1 cellular context compared by ENCODE assay signal in the genomic region with DNA sequence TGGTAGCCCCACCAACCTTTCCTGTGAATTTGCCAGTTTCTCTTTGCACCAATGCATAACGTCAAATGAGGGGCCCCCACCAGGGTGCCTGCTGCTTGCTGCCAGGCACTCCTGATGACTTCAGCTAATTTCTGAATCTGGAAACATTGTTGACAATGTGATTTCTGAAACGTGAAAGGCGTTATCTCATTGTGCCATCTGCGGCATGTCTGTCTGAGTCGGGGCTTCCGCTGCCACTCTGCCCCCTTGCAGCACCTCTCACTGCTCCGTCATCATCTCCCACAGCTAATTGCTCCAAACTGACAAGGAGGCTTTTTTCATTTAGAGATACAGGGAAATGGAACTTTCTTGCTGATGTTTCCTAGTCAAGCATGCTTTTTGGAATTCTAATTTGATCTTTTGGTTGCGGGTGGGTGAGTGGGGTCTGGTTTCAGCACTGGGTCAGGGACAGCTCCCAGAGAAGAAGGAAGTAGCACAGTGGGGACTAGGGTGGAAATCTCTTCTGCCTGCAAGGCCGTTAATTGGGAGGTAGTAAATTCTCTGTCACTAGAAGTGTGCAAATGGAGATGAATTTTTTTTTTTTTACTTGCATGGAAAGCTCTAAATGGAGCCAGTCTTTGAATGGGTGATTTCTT.
A peak's percentile ranks its signal among the peaks of the same experiment; 100 is the strongest.
TF ChIP-seq lines count a peak whose summit lies in the region.

No MANE protein-coding gene starts in this region.

TF ChIP-seq in HepG2, 621 proteins besides CTCF, POLR2A, EP300 and RAD21 (continued from another document):
- TF ChIP-seq, protein P1, sequence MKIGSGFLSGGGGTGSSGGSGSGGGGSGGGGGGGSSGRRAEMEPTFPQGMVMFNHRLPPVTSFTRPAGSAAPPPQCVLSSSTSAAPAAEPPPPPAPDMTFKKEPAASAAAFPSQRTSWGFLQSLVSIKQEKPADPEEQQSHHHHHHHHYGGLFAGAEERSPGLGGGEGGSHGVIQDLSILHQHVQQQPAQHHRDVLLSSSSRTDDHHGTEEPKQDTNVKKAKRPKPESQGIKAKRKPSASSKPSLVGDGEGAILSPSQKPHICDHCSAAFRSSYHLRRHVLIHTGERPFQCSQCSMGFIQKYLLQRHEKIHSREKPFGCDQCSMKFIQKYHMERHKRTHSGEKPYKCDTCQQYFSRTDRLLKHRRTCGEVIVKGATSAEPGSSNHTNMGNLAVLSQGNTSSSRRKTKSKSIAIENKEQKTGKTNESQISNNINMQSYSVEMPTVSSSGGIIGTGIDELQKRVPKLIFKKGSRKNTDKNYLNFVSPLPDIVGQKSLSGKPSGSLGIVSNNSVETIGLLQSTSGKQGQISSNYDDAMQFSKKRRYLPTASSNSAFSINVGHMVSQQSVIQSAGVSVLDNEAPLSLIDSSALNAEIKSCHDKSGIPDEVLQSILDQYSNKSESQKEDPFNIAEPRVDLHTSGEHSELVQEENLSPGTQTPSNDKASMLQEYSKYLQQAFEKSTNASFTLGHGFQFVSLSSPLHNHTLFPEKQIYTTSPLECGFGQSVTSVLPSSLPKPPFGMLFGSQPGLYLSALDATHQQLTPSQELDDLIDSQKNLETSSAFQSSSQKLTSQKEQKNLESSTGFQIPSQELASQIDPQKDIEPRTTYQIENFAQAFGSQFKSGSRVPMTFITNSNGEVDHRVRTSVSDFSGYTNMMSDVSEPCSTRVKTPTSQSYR (CRISPR knock-in tag; IDR thresholded peaks at IDR 0.05; ENCODE audit: borderline replicate concordance): no peak
- no peak for TF ChIP-seq NPAS2 (CRISPR knock-in tag; IDR thresholded peaks at IDR 0.05; ENCODE audit: borderline replicate concordance)
- no peak for TF ChIP-seq KLF11 (CRISPR knock-in tag; IDR thresholded peaks at IDR 0.05)
- no peak for TF ChIP-seq U2AF2 (IDR thresholded peaks at IDR 0.05; ENCODE audit: low read depth, low read length)
- 0 out of 2 replicates have a peak, but pooled peaks have one; percentile 13 for TF ChIP-seq ELF3 (CRISPR knock-in tag; IDR thresholded peaks at IDR 0.05)
- peak; percentile 55 for TF ChIP-seq EHMT2 (IDR thresholded peaks at IDR 0.05; ENCODE audit: borderline replicate concordance, low read depth, low read length)
- no peak for TF ChIP-seq ZNF33A (CRISPR knock-in tag; IDR thresholded peaks at IDR 0.05; ENCODE audit: borderline replicate concordance)
- TF ChIP-seq SMYD3 (CRISPR knock-in tag; IDR thresholded peaks at IDR 0.05): no peak
- TF ChIP-seq SNAI1 (CRISPR knock-in tag; IDR thresholded peaks at IDR 0.05; ENCODE audit: borderline replicate concordance): no peak
- TF ChIP-seq NFYC (CRISPR knock-in tag; IDR thresholded peaks at IDR 0.05): no peak
- no peak for TF ChIP-seq ZNF235 (CRISPR knock-in tag; IDR thresholded peaks at IDR 0.05; ENCODE audit: borderline replicate concordance)
- TF ChIP-seq TBP (CRISPR knock-in tag; IDR thresholded peaks at IDR 0.05): no peak
- TF ChIP-seq MIER2 (CRISPR knock-in tag; IDR thresholded peaks at IDR 0.05): peak; percentile 94
- TF ChIP-seq ZNF780A (CRISPR knock-in tag; IDR thresholded peaks at IDR 0.05): no peak
- TF ChIP-seq ZNF547 (CRISPR knock-in tag; IDR thresholded peaks at IDR 0.05): no peak
- TF ChIP-seq GLI4 (CRISPR knock-in tag; IDR thresholded peaks at IDR 0.05; ENCODE audit: borderline replicate concordance): no peak
- TF ChIP-seq, protein P2, sequence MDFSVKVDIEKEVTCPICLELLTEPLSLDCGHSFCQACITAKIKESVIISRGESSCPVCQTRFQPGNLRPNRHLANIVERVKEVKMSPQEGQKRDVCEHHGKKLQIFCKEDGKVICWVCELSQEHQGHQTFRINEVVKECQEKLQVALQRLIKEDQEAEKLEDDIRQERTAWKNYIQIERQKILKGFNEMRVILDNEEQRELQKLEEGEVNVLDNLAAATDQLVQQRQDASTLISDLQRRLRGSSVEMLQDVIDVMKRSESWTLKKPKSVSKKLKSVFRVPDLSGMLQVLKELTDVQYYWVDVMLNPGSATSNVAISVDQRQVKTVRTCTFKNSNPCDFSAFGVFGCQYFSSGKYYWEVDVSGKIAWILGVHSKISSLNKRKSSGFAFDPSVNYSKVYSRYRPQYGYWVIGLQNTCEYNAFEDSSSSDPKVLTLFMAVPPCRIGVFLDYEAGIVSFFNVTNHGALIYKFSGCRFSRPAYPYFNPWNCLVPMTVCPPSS (IDR thresholded peaks at IDR 0.05): no peak
- no peak for TF ChIP-seq ZFP82 (CRISPR knock-in tag; IDR thresholded peaks at IDR 0.05; ENCODE audit: borderline replicate concordance)
- no peak for TF ChIP-seq ZNF652 (CRISPR knock-in tag; IDR thresholded peaks at IDR 0.05; ENCODE audit: borderline replicate concordance, low read depth)
- TF ChIP-seq, protein P3, sequence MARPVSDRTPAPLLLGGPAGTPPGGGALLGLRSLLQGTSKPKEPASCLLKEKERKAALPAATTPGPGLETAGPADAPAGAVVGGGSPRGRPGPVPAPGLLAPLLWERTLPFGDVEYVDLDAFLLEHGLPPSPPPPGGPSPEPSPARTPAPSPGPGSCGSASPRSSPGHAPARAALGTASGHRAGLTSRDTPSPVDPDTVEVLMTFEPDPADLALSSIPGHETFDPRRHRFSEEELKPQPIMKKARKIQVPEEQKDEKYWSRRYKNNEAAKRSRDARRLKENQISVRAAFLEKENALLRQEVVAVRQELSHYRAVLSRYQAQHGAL (CRISPR knock-in tag; IDR thresholded peaks at IDR 0.05; ENCODE audit: not compliant biosample characterization): no peak
- TF ChIP-seq, protein P4, sequence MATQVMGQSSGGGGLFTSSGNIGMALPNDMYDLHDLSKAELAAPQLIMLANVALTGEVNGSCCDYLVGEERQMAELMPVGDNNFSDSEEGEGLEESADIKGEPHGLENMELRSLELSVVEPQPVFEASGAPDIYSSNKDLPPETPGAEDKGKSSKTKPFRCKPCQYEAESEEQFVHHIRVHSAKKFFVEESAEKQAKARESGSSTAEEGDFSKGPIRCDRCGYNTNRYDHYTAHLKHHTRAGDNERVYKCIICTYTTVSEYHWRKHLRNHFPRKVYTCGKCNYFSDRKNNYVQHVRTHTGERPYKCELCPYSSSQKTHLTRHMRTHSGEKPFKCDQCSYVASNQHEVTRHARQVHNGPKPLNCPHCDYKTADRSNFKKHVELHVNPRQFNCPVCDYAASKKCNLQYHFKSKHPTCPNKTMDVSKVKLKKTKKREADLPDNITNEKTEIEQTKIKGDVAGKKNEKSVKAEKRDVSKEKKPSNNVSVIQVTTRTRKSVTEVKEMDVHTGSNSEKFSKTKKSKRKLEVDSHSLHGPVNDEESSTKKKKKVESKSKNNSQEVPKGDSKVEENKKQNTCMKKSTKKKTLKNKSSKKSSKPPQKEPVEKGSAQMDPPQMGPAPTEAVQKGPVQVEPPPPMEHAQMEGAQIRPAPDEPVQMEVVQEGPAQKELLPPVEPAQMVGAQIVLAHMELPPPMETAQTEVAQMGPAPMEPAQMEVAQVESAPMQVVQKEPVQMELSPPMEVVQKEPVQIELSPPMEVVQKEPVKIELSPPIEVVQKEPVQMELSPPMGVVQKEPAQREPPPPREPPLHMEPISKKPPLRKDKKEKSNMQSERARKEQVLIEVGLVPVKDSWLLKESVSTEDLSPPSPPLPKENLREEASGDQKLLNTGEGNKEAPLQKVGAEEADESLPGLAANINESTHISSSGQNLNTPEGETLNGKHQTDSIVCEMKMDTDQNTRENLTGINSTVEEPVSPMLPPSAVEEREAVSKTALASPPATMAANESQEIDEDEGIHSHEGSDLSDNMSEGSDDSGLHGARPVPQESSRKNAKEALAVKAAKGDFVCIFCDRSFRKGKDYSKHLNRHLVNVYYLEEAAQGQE (IDR thresholded peaks at IDR 0.05; ENCODE audit: borderline replicate concordance in 1 of 2, low read depth in 1 of 2, low read length in 2 of 2): peak; percentile 58 to 94
- TF ChIP-seq POGZ (CRISPR knock-in tag; IDR thresholded peaks at IDR 0.05): no peak
- no peak for TF ChIP-seq ZNF792 (CRISPR knock-in tag; IDR thresholded peaks at IDR 0.05)
